1 cellular context compared by ENCODE assay signal in the genomic region with DNA sequence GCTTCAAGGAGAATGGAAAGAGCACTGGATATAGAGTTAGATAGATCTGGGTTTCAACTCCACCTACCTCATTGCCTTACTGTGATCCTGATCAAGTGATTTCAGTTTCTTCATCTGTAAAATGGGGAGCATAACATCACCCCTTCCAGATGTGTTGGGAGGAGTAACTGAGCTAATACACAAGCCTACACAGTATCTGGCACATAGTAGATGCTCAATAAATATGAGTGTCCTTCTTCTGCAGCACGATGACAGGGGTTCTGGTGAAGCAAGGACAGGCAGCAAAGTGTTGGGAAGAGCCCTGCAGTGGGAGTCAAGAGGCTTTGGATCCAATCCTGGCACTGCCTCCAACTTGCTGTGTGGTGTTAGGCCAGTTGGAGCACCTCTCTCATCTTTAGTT.
A peak's percentile ranks its signal among the peaks of the same experiment; 100 is the strongest.
TF ChIP-seq lines count a peak whose summit lies in the region.

No MANE protein-coding gene starts in this region.

TF ChIP-seq in HEK293, 187 proteins besides CTCF, POLR2A, EP300 and RAD21 (continued from another document):
- TF ChIP-seq, protein P1, sequence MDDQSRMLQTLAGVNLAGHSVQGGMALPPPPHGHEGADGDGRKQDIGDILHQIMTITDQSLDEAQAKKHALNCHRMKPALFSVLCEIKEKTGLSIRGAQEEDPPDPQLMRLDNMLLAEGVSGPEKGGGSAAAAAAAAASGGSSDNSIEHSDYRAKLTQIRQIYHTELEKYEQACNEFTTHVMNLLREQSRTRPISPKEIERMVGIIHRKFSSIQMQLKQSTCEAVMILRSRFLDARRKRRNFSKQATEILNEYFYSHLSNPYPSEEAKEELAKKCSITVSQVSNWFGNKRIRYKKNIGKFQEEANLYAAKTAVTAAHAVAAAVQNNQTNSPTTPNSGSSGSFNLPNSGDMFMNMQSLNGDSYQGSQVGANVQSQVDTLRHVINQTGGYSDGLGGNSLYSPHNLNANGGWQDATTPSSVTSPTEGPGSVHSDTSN (CRISPR knock-in tag; IDR thresholded peaks at IDR 0.05): no peak
- TF ChIP-seq, protein P2, sequence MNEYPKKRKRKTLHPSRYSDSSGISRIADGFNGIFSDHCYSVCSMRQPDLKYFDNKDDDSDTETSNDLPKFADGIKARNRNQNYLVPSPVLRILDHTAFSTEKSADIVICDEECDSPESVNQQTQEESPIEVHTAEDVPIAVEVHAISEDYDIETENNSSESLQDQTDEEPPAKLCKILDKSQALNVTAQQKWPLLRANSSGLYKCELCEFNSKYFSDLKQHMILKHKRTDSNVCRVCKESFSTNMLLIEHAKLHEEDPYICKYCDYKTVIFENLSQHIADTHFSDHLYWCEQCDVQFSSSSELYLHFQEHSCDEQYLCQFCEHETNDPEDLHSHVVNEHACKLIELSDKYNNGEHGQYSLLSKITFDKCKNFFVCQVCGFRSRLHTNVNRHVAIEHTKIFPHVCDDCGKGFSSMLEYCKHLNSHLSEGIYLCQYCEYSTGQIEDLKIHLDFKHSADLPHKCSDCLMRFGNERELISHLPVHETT (tag by site-specific recombination; IDR thresholded peaks at IDR 0.05): no peak
- 0 out of 2 replicates have a peak, but pooled peaks have one; percentile 60 for TF ChIP-seq ZNF768 (tag by site-specific recombination; IDR thresholded peaks at IDR 0.05)
- TF ChIP-seq, protein P3, sequence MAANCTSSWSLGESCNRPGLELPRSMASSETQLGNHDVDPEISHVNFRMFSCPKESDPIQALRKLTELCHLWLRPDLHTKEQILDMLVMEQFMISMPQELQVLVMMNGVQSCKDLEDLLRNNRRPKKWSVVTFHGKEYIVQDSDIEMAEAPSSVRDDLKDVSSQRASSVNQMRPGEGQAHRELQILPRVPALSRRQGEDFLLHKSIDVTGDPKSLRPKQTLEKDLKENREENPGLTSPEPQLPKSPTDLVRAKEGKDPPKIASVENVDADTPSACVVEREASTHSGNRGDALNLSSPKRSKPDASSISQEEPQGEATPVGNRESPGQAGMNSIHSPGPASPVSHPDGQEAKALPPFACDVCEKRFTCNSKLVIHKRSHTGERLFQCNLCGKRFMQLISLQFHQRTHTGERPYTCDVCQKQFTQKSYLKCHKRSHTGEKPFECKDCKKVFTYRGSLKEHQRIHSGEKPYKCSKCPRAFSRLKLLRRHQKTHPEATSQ (tag by site-specific recombination; IDR thresholded peaks at IDR 0.05): 0 out of 2 replicates have a peak, but pooled peaks have one; percentile 11
- TF ChIP-seq, protein P4, sequence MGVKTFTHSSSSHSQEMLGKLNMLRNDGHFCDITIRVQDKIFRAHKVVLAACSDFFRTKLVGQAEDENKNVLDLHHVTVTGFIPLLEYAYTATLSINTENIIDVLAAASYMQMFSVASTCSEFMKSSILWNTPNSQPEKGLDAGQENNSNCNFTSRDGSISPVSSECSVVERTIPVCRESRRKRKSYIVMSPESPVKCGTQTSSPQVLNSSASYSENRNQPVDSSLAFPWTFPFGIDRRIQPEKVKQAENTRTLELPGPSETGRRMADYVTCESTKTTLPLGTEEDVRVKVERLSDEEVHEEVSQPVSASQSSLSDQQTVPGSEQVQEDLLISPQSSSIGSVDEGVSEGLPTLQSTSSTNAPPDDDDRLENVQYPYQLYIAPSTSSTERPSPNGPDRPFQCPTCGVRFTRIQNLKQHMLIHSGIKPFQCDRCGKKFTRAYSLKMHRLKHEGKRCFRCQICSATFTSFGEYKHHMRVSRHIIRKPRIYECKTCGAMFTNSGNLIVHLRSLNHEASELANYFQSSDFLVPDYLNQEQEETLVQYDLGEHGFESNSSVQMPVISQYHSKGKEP (tag by site-specific recombination; IDR thresholded peaks at IDR 0.05): no peak
